Comparison of ENCODE assay signal across 8 cellular contexts in the genomic region with DNA sequence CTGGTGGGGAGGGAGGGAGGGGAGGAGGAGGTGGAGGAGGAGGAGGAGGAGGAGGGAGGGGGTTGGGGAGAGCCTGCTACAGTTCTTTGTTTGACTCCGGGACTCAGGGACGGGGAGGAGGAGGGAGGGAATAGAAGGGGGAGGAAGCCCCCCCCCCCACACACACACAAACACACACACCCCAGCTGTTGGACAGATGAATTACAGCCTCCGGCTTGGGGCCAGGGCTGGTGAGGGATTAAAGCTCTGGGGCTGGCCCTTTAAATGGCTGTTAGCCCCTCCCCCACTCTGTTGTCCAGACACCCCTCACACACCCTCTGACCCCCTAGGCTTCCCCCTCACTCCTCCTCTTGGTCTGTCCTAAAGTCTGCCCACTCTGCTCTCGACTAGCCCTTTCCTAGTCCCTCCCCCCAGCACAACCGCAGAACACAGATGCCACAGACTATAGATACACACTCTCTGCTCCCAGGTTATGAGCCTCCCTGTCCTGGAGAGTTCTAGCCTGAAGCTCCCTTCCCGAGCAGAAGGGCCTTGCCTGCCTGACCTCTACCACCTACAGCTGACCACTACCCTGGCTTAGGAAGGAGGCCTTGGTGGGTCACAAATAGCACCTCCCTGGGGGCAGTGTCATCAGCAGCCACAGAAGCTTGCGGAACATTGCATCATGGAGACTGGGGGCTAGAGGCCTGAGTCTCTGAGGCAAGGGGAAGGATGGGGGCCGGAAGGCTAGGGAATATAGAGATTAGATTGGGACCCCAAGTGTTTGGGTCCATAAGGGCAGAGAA. TPM values are rescaled to one million over a fixed set of nuclear protein-coding genes. Genes with fewer than 3 reads are reported as not detected.
DNase-seq lines count a peak whose midpoint lies in the region; ATAC-seq lines count a peak whose summit lies in the region.

No MANE protein-coding gene starts in this region.

- no peaks in the 10 kb centered on the region for H3K36me3 ChIP-seq in Karpas-422 (ENCODE audit: insufficient read depth, low read length)

- peaks cover 0 to 8% (median 0%) of the 10 kb centered on the region in 5 donors for H3K27me3 Mint-ChIP-seq in naive thymus-derived CD8-positive, alpha-beta T cell

- peaks cover 64% of the 10 kb centered on the region for H3K4me1 ChIP-seq in Karpas-422 (ENCODE audit: low read length)

- no peaks in the 10 kb centered on the region for H4K20me1 ChIP-seq in Karpas-422 (ENCODE audit: insufficient read depth, low read depth, low read length)

- H3K36me3 Mint-ChIP-seq in naive thymus-derived CD8-positive, alpha-beta T cell = peaks cover 0 to 14% (median 0%) of the 10 kb centered on the region in 3 donors

- H3K27ac ChIP-seq in Karpas-422 (ENCODE audit: low read length) (peak overlapping the region; percentile 95), epithelial cell of prostate (peak overlapping the region; percentile 100)

- peak overlapping the region; percentile 77 to 99 (median 98) for H3K27ac Mint-ChIP-seq in naive thymus-derived CD8-positive, alpha-beta T cell

- POLR2A ChIA-PET in naive thymus-derived CD8-positive, alpha-beta T cell (lab: Charles Lee) = interaction anchor here (0.6 to 6.7 kb wide), 5 partner anchors 13 to 385 kb away, joined by 3 to 103 read pairs (median 10); partner anchors contain the start of genes CYB5D1, NAA38, TMEM88 and TP53

- H3K9me2 ChIP-seq in Karpas-422 (replicated peaks; ENCODE audit: insufficient read depth, low read length) = no peaks in the 10 kb centered on the region

- no peaks in the 10 kb centered on the region for H3K9me3 Mint-ChIP-seq in naive thymus-derived CD8-positive, alpha-beta T cell

- peak overlapping the region; percentile 92 for H3K9ac ChIP-seq in Karpas-422 (ENCODE audit: low read length)

- H3K9me3 ChIP-seq in Karpas-422 (ENCODE audit: low read length) = no peaks in the 10 kb centered on the region

- H3K79me2 ChIP-seq in Karpas-422 (ENCODE audit: low read length) = peaks cover 24% of the 10 kb centered on the region

- ATAC-seq in naive thymus-derived CD8-positive, alpha-beta T cell = no peak
- no peak for ATAC-seq in sciatic nerve
- ATAC-seq in GM18907 (IDR thresholded peaks at IDR 0.05; ENCODE audit: unreplicated experiment) = no peak

- no peak overlapping the region for H2AFZ ChIP-seq in Karpas-422 (ENCODE audit: low read length)

- peak overlapping the region; percentile 96 for H3K4me2 ChIP-seq in Karpas-422 (ENCODE audit: low read depth, low read length, poor library complexity, severe bottlenecking)

- peak overlapping the region; percentile 62 to 98 (median 79) for H3K4me3 Mint-ChIP-seq in naive thymus-derived CD8-positive, alpha-beta T cell

- DNase-seq in DMS79 treated with DMSO at 0.1 percent for 48 hours (lab: John Stamatoyannopoulos, UW) (peak; percentile 42), Karpas-422 (peak; percentile 82), SW480 (ENCODE audit: low spot score) (peak; percentile 75), epithelial cell of prostate (ENCODE audit: low read depth, low spot score) (no peak), sciatic nerve (ENCODE audit: low spot score) (no peak), posterior vena cava (ENCODE audit: low spot score) (no peak)
- peak in 3 of 10 donors; percentile 17 to 34 (median 26) for DNase-seq in naive thymus-derived CD8-positive, alpha-beta T cell

- intact Hi-C loops in sciatic nerve (cut with DNase I) (no loop called here), posterior vena cava (cut with DNase I) (no loop called here)

- H3K4me1 Mint-ChIP-seq in naive thymus-derived CD8-positive, alpha-beta T cell = peaks cover 56 to 83% (median 63%) of the 10 kb centered on the region in 4 donors

- H3K27me3 ChIP-seq in Karpas-422 (ENCODE audit: low read length) = no peaks in the 10 kb centered on the region

- peak overlapping the region; percentile 57; the same call in 1 of the 2 replicates for H3K4me3 ChIP-seq in Karpas-422 (ENCODE audit: low read length)

RNA-seq across cellular contexts. Expression of gene KDM6B, which starts 4.5 kb away (rescaled TPM):
- 11.9 and 34.6 TPM in 2 replicates for total RNA-seq in Karpas-422 (2014; rRNA removed; shearing (Covaris generic); ENCODE audit: low replicate concordance)
- total RNA-seq in naive thymus-derived CD8-positive, alpha-beta T cell = 100 to 1,000 TPM; 113 TPM
- 1 to 10 TPM in 2 of 3 donors, under 1 TPM in 1; 0.28 to 1.2 (median 1.0) TPM for polyA plus RNA-seq in naive thymus-derived CD8-positive, alpha-beta T cell
- total RNA-seq in sciatic nerve (41.0 TPM), posterior vena cava (10 to 100 TPM; 21.0 to 29.0 TPM)

RNA-seq across cellular contexts. Expression of gene TMEM88, which starts 16.4 kb away (rescaled TPM):
- total RNA-seq in Karpas-422 (2014; rRNA removed; shearing (Covaris generic); ENCODE audit: low replicate concordance) = 0.69 and 1.4 TPM in 2 replicates
- total RNA-seq in naive thymus-derived CD8-positive, alpha-beta T cell = 1 to 10 TPM; 6.9 to 7.2 TPM
- polyA plus RNA-seq in naive thymus-derived CD8-positive, alpha-beta T cell = not detected
- 18.5 TPM for total RNA-seq in sciatic nerve
- 10 to 100 TPM; 17.5 to 26.1 TPM for total RNA-seq in posterior vena cava

RNA-seq across cellular contexts. Expression of gene NAA38, which starts 18.9 kb away (rescaled TPM):
- total RNA-seq in Karpas-422 (2014; rRNA removed; shearing (Covaris generic); ENCODE audit: low replicate concordance) = 313 and 321 TPM in 2 replicates
- total RNA-seq in naive thymus-derived CD8-positive, alpha-beta T cell = 10 to 100 TPM; 16.0 to 24.1 TPM
- polyA plus RNA-seq in naive thymus-derived CD8-positive, alpha-beta T cell = 100 to 1,000 TPM; 125 to 169 (median 152) TPM
- total RNA-seq in sciatic nerve = 53.5 TPM
- total RNA-seq in posterior vena cava = 10 to 100 TPM; 65.2 to 79.7 TPM

RNA-seq across cellular contexts. Expression of gene CYB5D1, which starts 19.3 kb away (rescaled TPM):
- total RNA-seq in Karpas-422 (2014; rRNA removed; shearing (Covaris generic); ENCODE audit: low replicate concordance) = 8.5 and 10.9 TPM in 2 replicates
- total RNA-seq in naive thymus-derived CD8-positive, alpha-beta T cell = 1 to 10 TPM; 8.5 to 9.8 TPM
- 1 to 10 TPM; 3.5 to 6.0 (median 5.1) TPM for polyA plus RNA-seq in naive thymus-derived CD8-positive, alpha-beta T cell
- 13.3 TPM for total RNA-seq in sciatic nerve
- total RNA-seq in posterior vena cava = 1 to 10 TPM; 8.9 TPM

RNA-seq across cellular contexts. Expression of gene CHD3, which starts 50.1 kb away (rescaled TPM):
- total RNA-seq in Karpas-422 (2014; rRNA removed; shearing (Covaris generic); ENCODE audit: low replicate concordance) = 191 and 346 TPM in 2 replicates
- 100 to 1,000 TPM; 277 to 281 TPM for total RNA-seq in naive thymus-derived CD8-positive, alpha-beta T cell
- 10 to 100 TPM in 2 of 3 donors, 1 to 10 TPM in 1; 4.3 to 29.2 (median 15.5) TPM for polyA plus RNA-seq in naive thymus-derived CD8-positive, alpha-beta T cell
- 138 TPM for total RNA-seq in sciatic nerve
- 100 to 1,000 TPM in 1 of 2 donors, 10 to 100 TPM in 1; 67.4 to 105 TPM for total RNA-seq in posterior vena cava

Comparison
In these comparisons a context has a peak if more than half of its experiments do, and no peak if none do; other contexts are left out.
1. DNase-seq: peak in DMS79 treated with DMSO at 0.1 percent for 48 hours (single experiment), Karpas-422 (single experiment) and SW480 (single experiment); none in epithelial cell of prostate (single experiment), sciatic nerve (single experiment) and posterior vena cava (single experiment).